ENCODE assay signal across 20 cellular contexts in genomic region chr2:58099097-58099769, GRCh38.
"Had no signal": no experiment of that assay in that cellular context is flagged by ENCODE, and none has a peak within 500 bp of the region (broad histone marks: within the 10 kb centered on the region; RNA-seq: fewer than 3 reads in every experiment).

No MANE protein-coding gene starts in this region.

- H3K36me3 ChIP-seq: upper lobe of right lung had no signal

- H3K27me3 ChIP-seq: heart left ventricle, spleen, testis, tibial nerve, upper lobe of right lung had no signal

- H3K27ac ChIP-seq: heart left ventricle, spleen, testis, tibial nerve, upper lobe of right lung had no signal

- ATAC-seq: heart left ventricle; naive thymus-derived CD4-positive, alpha-beta T cell; sciatic nerve; stimulated activated memory B cell treated with anti-CD40 and anti-IgM and Interleukin-4, amounts not matched to agents 10 μg/mL and 1 μg/mL and 100 μg/mL, for 72 hours; upper lobe of right lung had no signal

- H3K9me3 ChIP-seq: testis, upper lobe of right lung had no signal

- H3K4me3 Mint-ChIP-seq: naive thymus-derived CD4-positive, alpha-beta T cell; nephron progenitor cell; stimulated activated memory B cell treated with anti-CD40 and anti-IgM and Interleukin-4, amounts not matched to agents 10 μg/mL and 1 μg/mL and 100 μg/mL, for 72 hours; stimulated activated naive CD8-positive, alpha-beta T cell treated with anti-CD3 and anti-CD28 coated beads, Interleukin-15, Interleukin-2, amounts not matched to agents 100 ng/mL and 50 ng/mL, for 24 hours had no signal

- H3K27ac Mint-ChIP-seq: naive thymus-derived CD4-positive, alpha-beta T cell; nephron progenitor cell; stimulated activated memory B cell treated with anti-CD40 and anti-IgM and Interleukin-4, amounts not matched to agents 10 μg/mL and 1 μg/mL and 100 μg/mL, for 72 hours; stimulated activated naive CD8-positive, alpha-beta T cell treated with anti-CD3 and anti-CD28 coated beads, Interleukin-15, Interleukin-2, amounts not matched to agents 100 ng/mL and 50 ng/mL, for 24 hours had no signal

- DNase-seq: dermis blood vessel endothelial cell; heart left ventricle; hippocampal formation; kidney glomerular epithelial cell; naive thymus-derived CD4-positive, alpha-beta T cell; nephron progenitor cell; posterior cingulate gyrus; spleen; stimulated activated CD4-positive, alpha-beta T cell treated with anti-CD3 and anti-CD28 coated beads, Interleukin-15, amount 100 ng/mL, for 24 hours; stimulated activated CD4-positive, alpha-beta T cell treated with anti-CD3 and anti-CD28 coated beads, Interleukin-1b, Interleukin-23, amount 100 ng/mL, for 48 hours; stimulated activated CD4-positive, alpha-beta T cell treated with anti-CD3 and anti-CD28 coated beads, Interleukin-4, amount 100 ng/mL, for 24 hours; testis; upper lobe of right lung had no signal

- H3K4me3 ChIP-seq: heart left ventricle, spleen, testis, tibial nerve, upper lobe of right lung had no signal

- H3K27me3 Mint-ChIP-seq: naive thymus-derived CD4-positive, alpha-beta T cell; stimulated activated memory B cell treated with anti-CD40 and anti-IgM and Interleukin-4, amounts not matched to agents 10 μg/mL and 1 μg/mL and 100 μg/mL, for 72 hours; stimulated activated naive CD8-positive, alpha-beta T cell treated with anti-CD3 and anti-CD28 coated beads, Interleukin-15, Interleukin-2, amounts not matched to agents 100 ng/mL and 50 ng/mL, for 24 hours had no signal

- H3K4me1 Mint-ChIP-seq: nephron progenitor cell; stimulated activated memory B cell treated with anti-CD40 and anti-IgM and Interleukin-4, amounts not matched to agents 10 μg/mL and 1 μg/mL and 100 μg/mL, for 72 hours had no signal

- H3K4me1 ChIP-seq: spleen, testis, tibial nerve, upper lobe of right lung had no signal

- FAIRE-seq: colon, frontal cortex, islet of Langerhans had no signal
